ENCODE assay signal across 1 cellular context in genomic region chr1:2585318-2586092, GRCh38.
TF ChIP-seq lines count a peak whose summit lies in the region.

No MANE protein-coding gene starts in this region.

TF ChIP-seq in HepG2, 621 proteins besides CTCF, POLR2A, EP300 and RAD21 (continued from another document and continues in another):
- peak; percentile 18; the same call in 1 of the 2 replicates for TF ChIP-seq HNF1B (CRISPR knock-in tag; IDR thresholded peaks at IDR 0.05)
- TF ChIP-seq UBTF (CRISPR knock-in tag; IDR thresholded peaks at IDR 0.05) = no peak; the same call in 1 of the 2 replicates
- TF ChIP-seq ZNF335 (CRISPR knock-in tag; IDR thresholded peaks at IDR 0.05) = no peak
- peak; percentile 6; the same call in 1 of the 2 replicates for TF ChIP-seq IRF9 (CRISPR knock-in tag; IDR thresholded peaks at IDR 0.05; ENCODE audit: borderline replicate concordance)
- TF ChIP-seq NR2C2 (CRISPR knock-in tag; IDR thresholded peaks at IDR 0.05; ENCODE audit: borderline replicate concordance) = peak; percentile 49; the same call in 1 of the 2 replicates
- TF ChIP-seq ZNF331 (CRISPR knock-in tag; IDR thresholded peaks at IDR 0.05) = no peak
- 0 out of 2 replicates have a peak, but pooled peaks have one; percentile 26 for TF ChIP-seq ZBTB43 (CRISPR knock-in tag; conservative IDR thresholded peaks at IDR 0.05)
- TF ChIP-seq ZNF10 (CRISPR knock-in tag; IDR thresholded peaks at IDR 0.05; ENCODE audit: borderline replicate concordance, low read depth) = no peak
- TF ChIP-seq ZNF34 (CRISPR knock-in tag; IDR thresholded peaks at IDR 0.05; ENCODE audit: borderline replicate concordance) = no peak
- TF ChIP-seq HCFC1 (IDR thresholded peaks at IDR 0.05; ENCODE audit: low read depth, low read length) = no peak; the same call in 1 of the 2 replicates
- no peak for TF ChIP-seq TOE1 (CRISPR knock-in tag; IDR thresholded peaks at IDR 0.05)
- TF ChIP-seq HOXD1 (CRISPR knock-in tag; IDR thresholded peaks at IDR 0.05) = no peak
- TF ChIP-seq NONO (IDR thresholded peaks at IDR 0.05) = no peak
- 0 out of 2 replicates have a peak, but pooled peaks have one; percentile 38 for TF ChIP-seq NONO (CRISPR knock-in tag; conservative IDR thresholded peaks at IDR 0.05)
- no peak for TF ChIP-seq ZNF646 (CRISPR knock-in tag; IDR thresholded peaks at IDR 0.05)
- TF ChIP-seq ZNF326 (CRISPR knock-in tag; IDR thresholded peaks at IDR 0.05; ENCODE audit: borderline replicate concordance) = no peak
- TF ChIP-seq GATAD1 (CRISPR knock-in tag; IDR thresholded peaks at IDR 0.05) = peak; percentile 69; the same call in 1 of the 2 replicates
- TF ChIP-seq ELF3 (CRISPR knock-in tag; IDR thresholded peaks at IDR 0.05) = peak; percentile 68
- peak; percentile 44; the same call in 1 of the 2 replicates for TF ChIP-seq RARA (CRISPR knock-in tag; IDR thresholded peaks at IDR 0.05)
- no peak for TF ChIP-seq ZNF589 (CRISPR knock-in tag; conservative IDR thresholded peaks at IDR 0.05)
- TF ChIP-seq ZNF800 (CRISPR knock-in tag; IDR thresholded peaks at IDR 0.05) = no peak
- no peak for TF ChIP-seq CC2D1A (CRISPR knock-in tag; IDR thresholded peaks at IDR 0.05)
- no peak for TF ChIP-seq HOXA7 (CRISPR knock-in tag; IDR thresholded peaks at IDR 0.05)
- TF ChIP-seq ZNF263 (CRISPR knock-in tag; IDR thresholded peaks at IDR 0.05) = 0 out of 2 replicates have a peak, but pooled peaks have one; percentile 26
- no peak for TF ChIP-seq TBL1XR1 (IDR thresholded peaks at IDR 0.05; ENCODE audit: borderline replicate concordance, low read length, partially characterized antibody)
- no peak for TF ChIP-seq E2F1 (CRISPR knock-in tag; IDR thresholded peaks at IDR 0.05)
- TF ChIP-seq RXRB (CRISPR knock-in tag; IDR thresholded peaks at IDR 0.05; ENCODE audit: borderline replicate concordance) = peak; percentile 21; the same call in 1 of the 2 replicates
- TF ChIP-seq SAFB2 (CRISPR knock-in tag; IDR thresholded peaks at IDR 0.05; ENCODE audit: borderline replicate concordance, low read depth) = 0 out of 2 replicates have a peak, but pooled peaks have one; percentile 3
- no peak for TF ChIP-seq ZNF747 (CRISPR knock-in tag; IDR thresholded peaks at IDR 0.05; ENCODE audit: borderline replicate concordance)
- TF ChIP-seq KDM3A (CRISPR knock-in tag; IDR thresholded peaks at IDR 0.05; ENCODE audit: low read depth) = no peak
- 0 out of 2 replicates have a peak, but pooled peaks have one; percentile 7 for TF ChIP-seq FOXC1 (CRISPR knock-in tag; IDR thresholded peaks at IDR 0.05; ENCODE audit: borderline replicate concordance)
- no peak for TF ChIP-seq RFX1 (IDR thresholded peaks at IDR 0.05)
- TF ChIP-seq NR2F1 (CRISPR knock-in tag; IDR thresholded peaks at IDR 0.05) = 0 out of 4 replicates have a peak, but pooled peaks of 1 of the 2 experiments have one; percentile 13
- peak; percentile 28; the same call in 1 of the 2 replicates for TF ChIP-seq CREB1 (IDR thresholded peaks at IDR 0.05)
- TF ChIP-seq CREB1 (CRISPR knock-in tag; IDR thresholded peaks at IDR 0.05) = peak; percentile 75
- no peak for TF ChIP-seq TEAD3 (CRISPR knock-in tag; optimal IDR thresholded peaks at IDR 0.05; ENCODE audit: borderline replicate concordance)
- TF ChIP-seq FLYWCH1 (CRISPR knock-in tag; IDR thresholded peaks at IDR 0.05) = no peak
- no peak for TF ChIP-seq ZNF20 (CRISPR knock-in tag; IDR thresholded peaks at IDR 0.05)
- no peak for TF ChIP-seq ZNF652 (CRISPR knock-in tag; IDR thresholded peaks at IDR 0.05; ENCODE audit: borderline replicate concordance, low read depth)
- 0 out of 2 replicates have a peak, but pooled peaks have one; percentile 60 for TF ChIP-seq HNRNPL (IDR thresholded peaks at IDR 0.05; ENCODE audit: low read depth, low read length)
- TF ChIP-seq HDAC2 (CRISPR knock-in tag; IDR thresholded peaks at IDR 0.05) = 0 out of 2 replicates have a peak, but pooled peaks have one; percentile 26
- TF ChIP-seq SP4 (CRISPR knock-in tag; IDR thresholded peaks at IDR 0.05) = peak; percentile 20; the same call in 1 of the 2 replicates
- peak; percentile 43 for TF ChIP-seq ZFX (CRISPR knock-in tag; IDR thresholded peaks at IDR 0.05; ENCODE audit: low read depth)
- no peak for TF ChIP-seq ZNF124 (CRISPR knock-in tag; IDR thresholded peaks at IDR 0.05)
- TF ChIP-seq SMC3 (IDR thresholded peaks at IDR 0.05; ENCODE audit: low read length) = no peak
- TF ChIP-seq ZBTB2 (CRISPR knock-in tag; IDR thresholded peaks at IDR 0.05; ENCODE audit: low read depth) = 0 out of 2 replicates have a peak, but pooled peaks have one; percentile 17
